ENCODE assay signal across 13 cellular contexts in the genomic region with DNA sequence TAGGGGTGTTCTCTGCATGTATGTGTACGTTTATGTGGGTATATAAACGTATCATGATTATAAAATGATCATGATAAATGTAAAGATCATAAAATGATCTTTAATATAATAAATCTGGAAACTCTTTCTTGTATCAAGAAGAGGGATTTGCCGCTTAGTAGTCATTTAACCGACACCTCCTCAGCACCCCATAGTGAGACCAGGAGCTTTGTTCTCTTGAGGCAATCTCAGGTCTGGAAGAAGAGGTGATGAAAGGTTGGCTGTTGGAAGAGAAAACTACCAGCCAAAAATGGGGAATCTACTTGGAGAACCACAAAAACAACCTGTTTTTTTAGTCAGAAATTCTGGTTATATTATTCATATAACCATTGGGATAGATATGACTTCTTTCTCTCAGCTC. TPM values are rescaled to one million over a fixed set of nuclear protein-coding genes. Genes with fewer than 3 reads are reported as not detected.
A peak's percentile ranks its signal among the peaks of the same experiment; 100 is the strongest.
DNase-seq lines count a peak whose midpoint lies in the region; ATAC-seq lines count a peak whose summit lies in the region.
"Had no signal": no experiment of that assay in that cellular context is flagged by ENCODE, and none has a peak within 500 bp of the region (broad histone marks: within the 10 kb centered on the region; RNA-seq: fewer than 3 reads in every experiment).

No MANE protein-coding gene starts in this region.

- no peak overlapping the region for H3K4me3 ChIP-seq in stomach smooth muscle (ENCODE audit: low read length in 2 of 2)
- H3K4me3 ChIP-seq: ovary had no signal

- peak overlapping the region; percentile 94 for H3K27ac Mint-ChIP-seq in activated CD4-positive, alpha-beta T cell treated with anti-CD3 and anti-CD28 coated beads, Interleukin-2, amount 10 ng/mL, durations not matched to agents 7 days and 5 days
- H3K27ac Mint-ChIP-seq in T-helper 17 cell, result peak overlapping the region; percentile 92
- H3K27ac Mint-ChIP-seq: WTC11 had no signal

- POLR2A ChIA-PET in activated CD4-positive, alpha-beta T cell treated with anti-CD3 and anti-CD28 coated beads, Interleukin-2, amount 10 ng/mL, durations not matched to agents 7 days and 5 days (lab: Charles Lee), result no interaction called here

- H3K27ac ChIP-seq in layer of hippocampus (ENCODE audit: low read depth, low read length) (peak overlapping the region; percentile 21), stomach smooth muscle (ENCODE audit: low read length) (peak overlapping the region; percentile 2)
- H3K27ac ChIP-seq: foreskin keratinocyte, ovary had no signal

- H3K9me3 ChIP-seq in T-helper 17 cell (ENCODE audit: control insufficient read depth, low read length, poor library complexity, severe bottlenecking) (no peaks in the 10 kb centered on the region), stomach smooth muscle (ENCODE audit: control insufficient read depth in 2 of 2, low read length in 2 of 2) (no peaks in the 10 kb centered on the region)
- H3K9me3 ChIP-seq: ovary had no signal

- no peak for DNase-seq in activated CD4-positive, alpha-beta T cell treated with anti-CD3 and anti-CD28 coated beads, Interleukin-2, amount 10 ng/mL, durations not matched to agents 7 days and 5 days
- DNase-seq in activated CD4-positive, alpha-beta T cell treated with anti-CD3 and anti-CD28 coated beads for 1 hour, result no peak
- no peak for DNase-seq in T-helper 17 cell
- DNase-seq: NCI-H187, NCI-H82 had no signal

- no peaks in the 10 kb centered on the region for H3K9me3 Mint-ChIP-seq in activated CD4-positive, alpha-beta T cell treated with anti-CD3 and anti-CD28 coated beads, Interleukin-2, amount 10 ng/mL, durations not matched to agents 7 days and 5 days
- H3K9me3 Mint-ChIP-seq: WTC11 had no signal

- H3K27me3 ChIP-seq in layer of hippocampus (ENCODE audit: control insufficient read depth, insufficient read depth, low read length), result no peaks in the 10 kb centered on the region
- H3K27me3 ChIP-seq in stomach smooth muscle (ENCODE audit: control insufficient read depth in 1 of 2, insufficient read depth in 2 of 2, low read length in 2 of 2), result no peaks in the 10 kb centered on the region
- H3K27me3 ChIP-seq: foreskin keratinocyte, ovary had no signal

- peak overlapping the region; percentile 59 for H3K4me3 Mint-ChIP-seq in activated CD4-positive, alpha-beta T cell treated with anti-CD3 and anti-CD28 coated beads, Interleukin-2, amount 10 ng/mL, durations not matched to agents 7 days and 5 days
- H3K4me3 Mint-ChIP-seq in T-helper 17 cell, result peak overlapping the region; percentile 81
- H3K4me3 Mint-ChIP-seq: WTC11 had no signal

- CTCF ChIA-PET in activated CD4-positive, alpha-beta T cell treated with anti-CD3 and anti-CD28 coated beads, Interleukin-2, amount 10 ng/mL, durations not matched to agents 7 days and 5 days (lab: Charles Lee), result interaction anchor here (0.5 to 1.7 kb wide), 3 partner anchors 10 to 138 kb away, joined by 3 to 6 read pairs (median 4); no protein-coding TSS in a partner anchor

- peaks cover 73% of the 10 kb centered on the region for H3K36me3 Mint-ChIP-seq in activated CD4-positive, alpha-beta T cell treated with anti-CD3 and anti-CD28 coated beads, Interleukin-2, amount 10 ng/mL, durations not matched to agents 7 days and 5 days (ENCODE audit: low read depth)
- H3K36me3 Mint-ChIP-seq in T-helper 17 cell (ENCODE audit: low read depth), result peaks cover 10% of the 10 kb centered on the region

- H3K4me1 Mint-ChIP-seq in activated CD4-positive, alpha-beta T cell treated with anti-CD3 and anti-CD28 coated beads, Interleukin-2, amount 10 ng/mL, durations not matched to agents 7 days and 5 days, result peaks cover 96% of the 10 kb centered on the region
- H3K4me1 Mint-ChIP-seq in T-helper 17 cell, result peaks cover 59% of the 10 kb centered on the region

- ATAC-seq in T-helper 17 cell, result no peak
- ATAC-seq in GM21723 (IDR thresholded peaks at IDR 0.05; ENCODE audit: unreplicated experiment), result no peak
- ATAC-seq in HG03159 (IDR thresholded peaks at IDR 0.05; ENCODE audit: unreplicated experiment), result no peak
- no peak for ATAC-seq in GM21529 (IDR thresholded peaks at IDR 0.05; ENCODE audit: unreplicated experiment)
- ATAC-seq: foreskin keratinocyte, WTC11 had no signal

- no peak overlapping the region for H3K9ac ChIP-seq in stomach smooth muscle (ENCODE audit: low read length in 2 of 2)

- H3K4me1 ChIP-seq in stomach smooth muscle (ENCODE audit: control insufficient read depth, insufficient read depth, low read length), result peaks cover 30% of the 10 kb centered on the region
- H3K4me1 ChIP-seq: foreskin keratinocyte had no signal

- H3K27me3 Mint-ChIP-seq in activated CD4-positive, alpha-beta T cell treated with anti-CD3 and anti-CD28 coated beads, Interleukin-2, amount 10 ng/mL, durations not matched to agents 7 days and 5 days, result no peaks in the 10 kb centered on the region
- no peaks in the 10 kb centered on the region for H3K27me3 Mint-ChIP-seq in T-helper 17 cell

- peaks cover 21 to 22% of the 10 kb centered on the region in 2 donors for H3K36me3 ChIP-seq in stomach smooth muscle (ENCODE audit: control insufficient read depth in 2 of 2, insufficient read depth in 2 of 2, low read length in 2 of 2)
- H3K36me3 ChIP-seq: ovary had no signal

RNA-seq across cellular contexts. Expression of a gene that starts 38.7 kb away (rescaled TPM):
- 10 to 100 TPM; 74.4 to 77.8 TPM for total RNA-seq in activated CD4-positive, alpha-beta T cell treated with anti-CD3 and anti-CD28 coated beads, Interleukin-2, amount 10 ng/mL, durations not matched to agents 7 days and 5 days
- 10 to 100 TPM; 58.4 to 74.5 TPM for total RNA-seq in T-helper 17 cell
